ENCODE assay signal across 13 cellular contexts in the genomic region with DNA sequence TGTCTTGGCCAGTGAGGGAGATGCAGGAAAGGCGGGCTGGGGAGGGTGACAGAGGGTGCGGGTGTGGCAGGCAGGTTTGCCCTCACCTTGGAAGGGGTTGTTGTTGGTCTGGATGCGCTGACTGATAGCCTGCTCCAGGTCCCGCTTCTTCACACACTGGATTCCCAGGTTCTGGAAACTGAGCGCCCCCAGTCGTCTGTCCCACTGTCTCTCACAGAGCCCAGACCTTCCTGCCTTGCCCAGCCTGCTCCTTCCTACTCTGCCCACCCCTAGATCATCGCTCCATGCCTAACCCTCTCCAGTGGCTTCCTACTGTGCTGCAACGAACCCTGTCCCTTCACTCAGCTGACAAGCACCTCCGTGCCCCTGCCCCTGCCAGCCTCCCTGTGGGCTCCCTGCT. TPM values are rescaled to one million over a fixed set of nuclear protein-coding genes. Genes with fewer than 3 reads are reported as not detected.
DNase-seq lines count a peak whose midpoint lies in the region; ATAC-seq, FAIRE-seq and TF ChIP-seq lines count a peak whose summit lies in the region.
"Had no signal": no experiment of that assay in that cellular context is flagged by ENCODE, and none has a peak within 500 bp of the region (broad histone marks: within the 10 kb centered on the region; RNA-seq: fewer than 3 reads in every experiment).

No MANE protein-coding gene starts in this region.

- no peak for TF ChIP-seq POLR2A in HepG2 (IDR thresholded peaks at IDR 0.05; ENCODE audit: insufficient read depth in 1 of 2, low read depth in 2 of 2, low read length in 2 of 2)
- TF ChIP-seq POLR2A in right lobe of liver (IDR thresholded peaks at IDR 0.05), result no peak

- H3K9ac ChIP-seq in HepG2 (ENCODE audit: insufficient read depth, low read depth, low read length), result no peak overlapping the region
- no peak overlapping the region for H3K9ac ChIP-seq in colonic mucosa (ENCODE audit: low read depth in 2 of 2, low read length in 2 of 2)
- H3K9ac ChIP-seq in subcutaneous abdominal adipose tissue (ENCODE audit: low read length in 5 of 5), result no peak overlapping the region
- H3K9ac ChIP-seq: SK-N-SH had no signal

- H3K4me3 ChIP-seq in HepG2 (replicated peaks in 1 of 3; ENCODE audit: insufficient read depth in 1 of 3, low read depth in 2 of 3, low read length in 3 of 3), result no peak overlapping the region
- no peak overlapping the region for H3K4me3 ChIP-seq in right lobe of liver
- no peak overlapping the region for H3K4me3 ChIP-seq in colonic mucosa
- H3K4me3 ChIP-seq in subcutaneous abdominal adipose tissue (ENCODE audit: low read depth in 1 of 5, low read length in 5 of 5), result no peak overlapping the region
- H3K4me3 ChIP-seq: adrenal gland, MG63 had no signal

- H3K4me1 ChIP-seq in HepG2 (ENCODE audit: insufficient read depth, low read length), result peaks cover 11% of the 10 kb centered on the region
- peaks cover 0 to 25% (median 7%) of the 10 kb centered on the region in 4 donors for H3K4me1 ChIP-seq in right lobe of liver
- peaks cover 8% of the 10 kb centered on the region for H3K4me1 ChIP-seq in colonic mucosa
- peaks cover 8 to 37% (median 24%) of the 10 kb centered on the region in 5 donors for H3K4me1 ChIP-seq in subcutaneous abdominal adipose tissue (ENCODE audit: control insufficient read depth in 5 of 5, insufficient read depth in 5 of 5, low read length in 5 of 5)

- POLR2A ChIA-PET in HepG2 (lab: Yijun Ruan, JAX), result interaction anchor here (2.1 kb wide), 1 partner anchor 7 kb away, joined by 13 read pairs; no protein-coding TSS in a partner anchor

- DNase-seq in HepG2 (ENCODE audit: low spot score), result no peak
- DNase-seq in right lobe of liver, result no peak
- no peak for DNase-seq in colonic mucosa
- no peak for DNase-seq in NCI-H2171 (lab: John Stamatoyannopoulos, UW)
- DNase-seq: activated CD4-positive, CD25-positive, alpha-beta regulatory T cell treated with anti-CD3 and anti-CD28 coated beads, Interleukin-2, amount 50 U/mL, for 72 hours; cortex of kidney; MG63; retina; SK-N-SH; stimulated activated CD4-positive, alpha-beta T cell treated with anti-CD3 and anti-CD28 coated beads, Interleukin-4, amount 100 ng/mL, for 4 hours had no signal

- no peak for TF ChIP-seq EP300 in HepG2 (IDR thresholded peaks at IDR 0.05; ENCODE audit: low read depth in 2 of 2, low read length in 2 of 2)
- TF ChIP-seq EP300 in HepG2 (CRISPR knock-in tag; IDR thresholded peaks at IDR 0.05; ENCODE audit: borderline replicate concordance), result no peak

- CTCF ChIA-PET in HepG2 (lab: Yijun Ruan, JAX; ENCODE audit: low intra/inter-chr PET ratio, low total read pairs), result no interaction called here

- WGBS in HepG2 (ENCODE audit: low lambda C conversion rate), result 96% methylated on average over 5 of the region's 9 CpGs
- WGBS in right lobe of liver (ENCODE audit: insufficient coverage, low coverage, low lambda C conversion rate, missing lambda C conversion rate), result 98% methylated on average over 5 of the region's 9 CpGs

- H3K79me2 ChIP-seq in HepG2 (ENCODE audit: insufficient read depth, low read length), result peaks cover 14% of the 10 kb centered on the region

- H3K9me3 ChIP-seq in HepG2 (ENCODE audit: low read length) (no peaks in the 10 kb centered on the region), right lobe of liver (no peaks in the 10 kb centered on the region), colonic mucosa (no peaks in the 10 kb centered on the region), subcutaneous abdominal adipose tissue (ENCODE audit: control insufficient read depth in 5 of 5, low read length in 5 of 5) (no peaks in the 10 kb centered on the region)
- H3K9me3 ChIP-seq: adrenal gland, MG63, SK-N-SH had no signal

- BruUV-seq in HepG2 (replicated peaks; lab: Mats Ljungman, UMichigan), result TSS peak; percentile 26

- H2AFZ ChIP-seq in HepG2 (ENCODE audit: low read length), result no peak overlapping the region

- H3K27ac ChIP-seq in HepG2 (ENCODE audit: extremely low read length, insufficient read depth, low read length) (no peak overlapping the region), right lobe of liver (no peak overlapping the region), colonic mucosa (peak overlapping the region; percentile 1), subcutaneous abdominal adipose tissue (ENCODE audit: low read depth, low read length) (peak overlapping the region; percentile 100)

- TF ChIP-seq CTCF in HepG2 (CRISPR knock-in tag; IDR thresholded peaks at IDR 0.05), result no peak
- TF ChIP-seq CTCF in right lobe of liver (IDR thresholded peaks at IDR 0.05), result no peak
- no peak for TF ChIP-seq CTCF in colonic mucosa (IDR thresholded peaks at IDR 0.05)

- no peak for ATAC-seq in HepG2
- ATAC-seq in right lobe of liver, result no peak
- no peak for ATAC-seq in HG03354 (IDR thresholded peaks at IDR 0.05; ENCODE audit: poor library complexity, severe bottlenecking, unreplicated experiment)

- H3K27me3 ChIP-seq in HepG2 (ENCODE audit: control insufficient read depth in 1 of 2, insufficient read depth in 2 of 2, low read length in 2 of 2), result no peaks in the 10 kb centered on the region; a peak in 1 of 5 replicates
- H3K27me3 ChIP-seq in right lobe of liver, result no peaks in the 10 kb centered on the region
- no peaks in the 10 kb centered on the region for H3K27me3 ChIP-seq in colonic mucosa
- peaks cover 0 to 3% (median 0%) of the 10 kb centered on the region in 5 donors for H3K27me3 ChIP-seq in subcutaneous abdominal adipose tissue (ENCODE audit: control insufficient read depth in 5 of 5, insufficient read depth in 4 of 5, low read length in 5 of 5)
- H3K27me3 ChIP-seq: adrenal gland, MG63 had no signal

- H3K36me3 ChIP-seq in HepG2 (replicated peaks in 1 of 2; ENCODE audit: control insufficient read depth in 1 of 2, insufficient read depth in 2 of 2, low read length in 2 of 2) (peaks cover 30 to 51% of the 10 kb centered on the region in 2 experiments), right lobe of liver (peaks cover 7 to 62% (median 32%) of the 10 kb centered on the region in 4 donors), colonic mucosa (peaks cover 16% of the 10 kb centered on the region), subcutaneous abdominal adipose tissue (ENCODE audit: control insufficient read depth in 5 of 5, insufficient read depth in 5 of 5, low read length in 5 of 5) (peaks cover 0 to 65% (median 62%) of the 10 kb centered on the region in 5 donors)

- in situ Hi-C loops in HepG2 (cut with HindIII; ENCODE audit: extremely low pct_ligation_motif_present, low pct_unique_long_range_greater_than_20kb), result no loop called here

- no peak for FAIRE-seq in HepG2 (lab: Jason Lieb, UNC)

- H3K4me2 ChIP-seq in HepG2 (ENCODE audit: low read depth, low read length), result no peak overlapping the region
- H3K4me2 ChIP-seq: SK-N-SH had no signal

- intact Hi-C loops in HepG2 (cut with micrococcal nuclease; ENCODE audit: unreplicated experiment), result no loop called here
- intact Hi-C loops in right lobe of liver (cut with DNase I), result no loop called here
- intact Hi-C loops in colonic mucosa (cut with DNase I), result no loop called here

- no peak for TF ChIP-seq RAD21 in HepG2 (CRISPR knock-in tag; IDR thresholded peaks at IDR 0.05)

- H4K20me1 ChIP-seq in HepG2 (ENCODE audit: insufficient read depth, low read length), result peaks cover 4% of the 10 kb centered on the region; the same call in 1 of the 2 replicates

RNA-seq across cellular contexts. Expression of gene RELA, which starts 2.7 kb away (rescaled TPM):
- total RNA-seq in HepG2 (2016; rRNA removed; fragmentation: Illumina TruSeq; extraction: Trizol) (18.7 and 21.4 TPM in 2 replicates), right lobe of liver (10 to 100 TPM; 27.8 to 51.1 (median 41.9) TPM), colonic mucosa (10 to 100 TPM; 58.7 to 68.3 TPM)
- 13.2 and 15.2 TPM in 2 replicates for total RNA-seq in HepG2 (2016; cell fraction: cytosol; rRNA removed; fragmentation: Illumina TruSeq; extraction: Trizol; ENCODE audit: low read depth)
- total RNA-seq in HepG2 (2016; cell fraction: insoluble cytoplasmic fraction; rRNA removed; fragmentation: Illumina TruSeq; extraction: Trizol), result 18.1 and 22.6 TPM in 2 replicates
- total RNA-seq in HepG2 (2016; cell fraction: membrane; rRNA removed; fragmentation: Illumina TruSeq; extraction: Trizol), result 29.5 and 31.1 TPM in 2 replicates
- total RNA-seq in HepG2 (2016; cell fraction: nucleus; rRNA removed; fragmentation: Illumina TruSeq; extraction: Trizol), result 22.2 and 24.4 TPM in 2 replicates
- polyA plus RNA-seq in HepG2 (2011; rRNA removed), result 40.5 and 51.0 TPM in 2 replicates
- polyA plus RNA-seq in HepG2 (2011; cell fraction: cytosol; rRNA removed), result 17.1 and 18.5 TPM in 2 replicates
- polyA plus RNA-seq in HepG2 (2011; cell fraction: nucleus; rRNA removed), result 130 and 135 TPM in 2 replicates
- 35.3 and 47.6 TPM in 2 replicates for polyA plus RNA-seq in HepG2 (2012)
- polyA plus RNA-seq in HepG2 (2016; cell fraction: cytosol; fragmentation: Illumina TruSeq; extraction: Trizol; ENCODE audit: low read depth), result 18.5 and 18.9 TPM in 2 replicates
- polyA plus RNA-seq in HepG2 (2016; cell fraction: insoluble cytoplasmic fraction; fragmentation: Illumina TruSeq; extraction: Trizol; ENCODE audit: low read depth), result 29.6 and 39.8 TPM in 2 replicates
- polyA plus RNA-seq in HepG2 (2016; cell fraction: membrane; fragmentation: Illumina TruSeq; extraction: Trizol; ENCODE audit: low read depth), result 31.6 and 34.3 TPM in 2 replicates
- polyA plus RNA-seq in HepG2 (2016; cell fraction: nucleus; fragmentation: Illumina TruSeq; extraction: Trizol; ENCODE audit: insufficient read depth, low read depth), result 67.4 and 71.3 TPM in 2 replicates
- 44.8 and 56.8 TPM in 2 replicates for polyA minus RNA-seq in HepG2 (2011; rRNA and poly(A)+ RNA removed; ENCODE audit: low replicate concordance)
- 19.2 and 21.1 TPM in 2 replicates for polyA minus RNA-seq in HepG2 (2011; cell fraction: cytosol; rRNA and poly(A)+ RNA removed)
- polyA minus RNA-seq in HepG2 (2011; cell fraction: nucleus; rRNA and poly(A)+ RNA removed), result 31.7 and 34.9 TPM in 2 replicates

RNA-seq across cellular contexts. Expression of gene SIPA1, which starts 22.1 kb away (rescaled TPM):
- total RNA-seq in HepG2 (2016; rRNA removed; fragmentation: Illumina TruSeq; extraction: Trizol) (5.4 and 5.8 TPM in 2 replicates), right lobe of liver (10 to 100 TPM; 21.1 to 34.1 (median 25.3) TPM), colonic mucosa (10 to 100 TPM; 21.0 to 33.0 TPM)
- 2.4 and 2.5 TPM in 2 replicates for total RNA-seq in HepG2 (2016; cell fraction: cytosol; rRNA removed; fragmentation: Illumina TruSeq; extraction: Trizol; ENCODE audit: low read depth)
- total RNA-seq in HepG2 (2016; cell fraction: insoluble cytoplasmic fraction; rRNA removed; fragmentation: Illumina TruSeq; extraction: Trizol), result 5.0 and 7.9 TPM in 2 replicates
- total RNA-seq in HepG2 (2016; cell fraction: membrane; rRNA removed; fragmentation: Illumina TruSeq; extraction: Trizol), result 5.1 and 6.5 TPM in 2 replicates
- 4.5 and 6.8 TPM in 2 replicates for total RNA-seq in HepG2 (2016; cell fraction: nucleus; rRNA removed; fragmentation: Illumina TruSeq; extraction: Trizol)
- polyA plus RNA-seq in HepG2 (2011; rRNA removed), result 7.7 and 9.1 TPM in 2 replicates
- polyA plus RNA-seq in HepG2 (2011; cell fraction: cytosol; rRNA removed), result 4.1 and 8.2 TPM in 2 replicates
- polyA plus RNA-seq in HepG2 (2011; cell fraction: nucleus; rRNA removed), result 29.6 and 37.0 TPM in 2 replicates
- 4.6 and 5.8 TPM in 2 replicates for polyA plus RNA-seq in HepG2 (2012)
- polyA plus RNA-seq in HepG2 (2016; cell fraction: cytosol; fragmentation: Illumina TruSeq; extraction: Trizol; ENCODE audit: low read depth), result 2.6 and 2.8 TPM in 2 replicates
- 4.1 and 5.0 TPM in 2 replicates for polyA plus RNA-seq in HepG2 (2016; cell fraction: insoluble cytoplasmic fraction; fragmentation: Illumina TruSeq; extraction: Trizol; ENCODE audit: low read depth)
- polyA plus RNA-seq in HepG2 (2016; cell fraction: membrane; fragmentation: Illumina TruSeq; extraction: Trizol; ENCODE audit: low read depth), result 4.4 and 5.1 TPM in 2 replicates
- 10.2 and 11.1 TPM in 2 replicates for polyA plus RNA-seq in HepG2 (2016; cell fraction: nucleus; fragmentation: Illumina TruSeq; extraction: Trizol; ENCODE audit: insufficient read depth, low read depth)
- 33.6 and 36.0 TPM in 2 replicates for polyA minus RNA-seq in HepG2 (2011; rRNA and poly(A)+ RNA removed; ENCODE audit: low replicate concordance)
- 9.0 and 11.6 TPM in 2 replicates for polyA minus RNA-seq in HepG2 (2011; cell fraction: cytosol; rRNA and poly(A)+ RNA removed)
- polyA minus RNA-seq in HepG2 (2011; cell fraction: nucleus; rRNA and poly(A)+ RNA removed), result 6.8 and 10.8 TPM in 2 replicates

RNA-seq across cellular contexts. Expression of gene PCNX3, which starts 44.5 kb away (rescaled TPM):
- 14.5 and 23.0 TPM in 2 replicates for total RNA-seq in HepG2 (2016; rRNA removed; fragmentation: Illumina TruSeq; extraction: Trizol)
- total RNA-seq in HepG2 (2016; cell fraction: cytosol; rRNA removed; fragmentation: Illumina TruSeq; extraction: Trizol; ENCODE audit: low read depth), result 8.5 and 8.7 TPM in 2 replicates
- total RNA-seq in HepG2 (2016; cell fraction: insoluble cytoplasmic fraction; rRNA removed; fragmentation: Illumina TruSeq; extraction: Trizol), result 12.2 and 22.7 TPM in 2 replicates
- total RNA-seq in HepG2 (2016; cell fraction: membrane; rRNA removed; fragmentation: Illumina TruSeq; extraction: Trizol), result 9.3 and 9.7 TPM in 2 replicates
- 26.0 and 33.8 TPM in 2 replicates for total RNA-seq in HepG2 (2016; cell fraction: nucleus; rRNA removed; fragmentation: Illumina TruSeq; extraction: Trizol)
- polyA plus RNA-seq in HepG2 (2011; rRNA removed), result 16.2 and 23.1 TPM in 2 replicates
- polyA plus RNA-seq in HepG2 (2011; cell fraction: cytosol; rRNA removed), result 12.7 and 17.1 TPM in 2 replicates
- 99.5 and 123 TPM in 2 replicates for polyA plus RNA-seq in HepG2 (2011; cell fraction: nucleus; rRNA removed)
- polyA plus RNA-seq in HepG2 (2012), result 14.4 and 24.5 TPM in 2 replicates
- polyA plus RNA-seq in HepG2 (2016; cell fraction: cytosol; fragmentation: Illumina TruSeq; extraction: Trizol; ENCODE audit: low read depth), result 4.3 and 4.9 TPM in 2 replicates
- 14.3 and 21.7 TPM in 2 replicates for polyA plus RNA-seq in HepG2 (2016; cell fraction: insoluble cytoplasmic fraction; fragmentation: Illumina TruSeq; extraction: Trizol; ENCODE audit: low read depth)
- polyA plus RNA-seq in HepG2 (2016; cell fraction: membrane; fragmentation: Illumina TruSeq; extraction: Trizol; ENCODE audit: low read depth), result 5.8 and 6.9 TPM in 2 replicates
- 68.2 and 73.5 TPM in 2 replicates for polyA plus RNA-seq in HepG2 (2016; cell fraction: nucleus; fragmentation: Illumina TruSeq; extraction: Trizol; ENCODE audit: insufficient read depth, low read depth)
- polyA minus RNA-seq in HepG2 (2011; rRNA and poly(A)+ RNA removed; ENCODE audit: low replicate concordance), result 35.6 and 67.6 TPM in 2 replicates
- 23.3 and 27.8 TPM in 2 replicates for polyA minus RNA-seq in HepG2 (2011; cell fraction: cytosol; rRNA and poly(A)+ RNA removed)
- polyA minus RNA-seq in HepG2 (2011; cell fraction: nucleus; rRNA and poly(A)+ RNA removed), result 32.3 and 32.8 TPM in 2 replicates
- total RNA-seq in right lobe of liver, result 10 to 100 TPM; 11.2 to 32.9 (median 12.4) TPM
- total RNA-seq in colonic mucosa, result 10 to 100 TPM; 41.5 to 72.4 TPM

RNA-seq across cellular contexts. Expression of gene MAP3K11, which starts 46.0 kb away (rescaled TPM):
- 35.6 and 51.5 TPM in 2 replicates for total RNA-seq in HepG2 (2016; rRNA removed; fragmentation: Illumina TruSeq; extraction: Trizol)
- 9.8 and 11.0 TPM in 2 replicates for total RNA-seq in HepG2 (2016; cell fraction: cytosol; rRNA removed; fragmentation: Illumina TruSeq; extraction: Trizol; ENCODE audit: low read depth)
- 28.4 and 51.3 TPM in 2 replicates for total RNA-seq in HepG2 (2016; cell fraction: insoluble cytoplasmic fraction; rRNA removed; fragmentation: Illumina TruSeq; extraction: Trizol)
- 23.9 and 24.4 TPM in 2 replicates for total RNA-seq in HepG2 (2016; cell fraction: membrane; rRNA removed; fragmentation: Illumina TruSeq; extraction: Trizol)
- 38.3 and 44.6 TPM in 2 replicates for total RNA-seq in HepG2 (2016; cell fraction: nucleus; rRNA removed; fragmentation: Illumina TruSeq; extraction: Trizol)
- polyA plus RNA-seq in HepG2 (2011; rRNA removed), result 35.9 and 54.6 TPM in 2 replicates
- 29.9 and 43.3 TPM in 2 replicates for polyA plus RNA-seq in HepG2 (2011; cell fraction: cytosol; rRNA removed)
- polyA plus RNA-seq in HepG2 (2011; cell fraction: nucleus; rRNA removed), result 105 and 109 TPM in 2 replicates
- polyA plus RNA-seq in HepG2 (2012), result 41.6 and 47.6 TPM in 2 replicates
- polyA plus RNA-seq in HepG2 (2016; cell fraction: cytosol; fragmentation: Illumina TruSeq; extraction: Trizol; ENCODE audit: low read depth), result 10.0 and 10.8 TPM in 2 replicates
- polyA plus RNA-seq in HepG2 (2016; cell fraction: insoluble cytoplasmic fraction; fragmentation: Illumina TruSeq; extraction: Trizol; ENCODE audit: low read depth), result 43.2 and 55.5 TPM in 2 replicates
- polyA plus RNA-seq in HepG2 (2016; cell fraction: membrane; fragmentation: Illumina TruSeq; extraction: Trizol; ENCODE audit: low read depth), result 24.5 and 29.1 TPM in 2 replicates
- 98.1 and 107 TPM in 2 replicates for polyA plus RNA-seq in HepG2 (2016; cell fraction: nucleus; fragmentation: Illumina TruSeq; extraction: Trizol; ENCODE audit: insufficient read depth, low read depth)
- 59.8 and 117 TPM in 2 replicates for polyA minus RNA-seq in HepG2 (2011; rRNA and poly(A)+ RNA removed; ENCODE audit: low replicate concordance)
- polyA minus RNA-seq in HepG2 (2011; cell fraction: cytosol; rRNA and poly(A)+ RNA removed), result 35.9 and 41.2 TPM in 2 replicates
- 61.7 and 76.1 TPM in 2 replicates for polyA minus RNA-seq in HepG2 (2011; cell fraction: nucleus; rRNA and poly(A)+ RNA removed)
- total RNA-seq in right lobe of liver, result 10 to 100 TPM; 48.3 to 67.1 (median 60.9) TPM
- total RNA-seq in colonic mucosa, result 100 to 1,000 TPM in 1 of 2 donors, 10 to 100 TPM in 1; 92.7 to 102 TPM

RNA-seq across cellular contexts. Expression of gene KAT5, which starts 52.0 kb away (rescaled TPM):
- total RNA-seq in HepG2 (2016; rRNA removed; fragmentation: Illumina TruSeq; extraction: Trizol), result 45.4 and 48.3 TPM in 2 replicates
- 8.5 and 8.6 TPM in 2 replicates for total RNA-seq in HepG2 (2016; cell fraction: cytosol; rRNA removed; fragmentation: Illumina TruSeq; extraction: Trizol; ENCODE audit: low read depth)
- 45.1 and 48.4 TPM in 2 replicates for total RNA-seq in HepG2 (2016; cell fraction: insoluble cytoplasmic fraction; rRNA removed; fragmentation: Illumina TruSeq; extraction: Trizol)
- 17.0 and 19.2 TPM in 2 replicates for total RNA-seq in HepG2 (2016; cell fraction: membrane; rRNA removed; fragmentation: Illumina TruSeq; extraction: Trizol)
- 28.1 and 30.8 TPM in 2 replicates for total RNA-seq in HepG2 (2016; cell fraction: nucleus; rRNA removed; fragmentation: Illumina TruSeq; extraction: Trizol)
- 34.4 and 35.2 TPM in 2 replicates for polyA plus RNA-seq in HepG2 (2011; rRNA removed)
- polyA plus RNA-seq in HepG2 (2011; cell fraction: cytosol; rRNA removed), result 21.9 and 28.4 TPM in 2 replicates
- polyA plus RNA-seq in HepG2 (2011; cell fraction: nucleus; rRNA removed), result 53.3 and 53.6 TPM in 2 replicates
- polyA plus RNA-seq in HepG2 (2012), result 19.9 and 22.4 TPM in 2 replicates
- polyA plus RNA-seq in HepG2 (2016; cell fraction: cytosol; fragmentation: Illumina TruSeq; extraction: Trizol; ENCODE audit: low read depth), result 5.2 and 5.8 TPM in 2 replicates
- 41.7 and 50.6 TPM in 2 replicates for polyA plus RNA-seq in HepG2 (2016; cell fraction: insoluble cytoplasmic fraction; fragmentation: Illumina TruSeq; extraction: Trizol; ENCODE audit: low read depth)
- polyA plus RNA-seq in HepG2 (2016; cell fraction: membrane; fragmentation: Illumina TruSeq; extraction: Trizol; ENCODE audit: low read depth), result 9.1 and 12.0 TPM in 2 replicates
- polyA plus RNA-seq in HepG2 (2016; cell fraction: nucleus; fragmentation: Illumina TruSeq; extraction: Trizol; ENCODE audit: insufficient read depth, low read depth), result 60.8 and 65.4 TPM in 2 replicates
- 78.3 and 126 TPM in 2 replicates for polyA minus RNA-seq in HepG2 (2011; rRNA and poly(A)+ RNA removed; ENCODE audit: low replicate concordance)
- 15.4 and 16.3 TPM in 2 replicates for polyA minus RNA-seq in HepG2 (2011; cell fraction: cytosol; rRNA and poly(A)+ RNA removed)
- 39.5 and 44.1 TPM in 2 replicates for polyA minus RNA-seq in HepG2 (2011; cell fraction: nucleus; rRNA and poly(A)+ RNA removed)
- total RNA-seq in right lobe of liver, result 10 to 100 TPM; 17.8 to 30.4 (median 24.0) TPM
- 10 to 100 TPM; 65.3 to 83.4 TPM for total RNA-seq in colonic mucosa

Comparison
In these comparisons a context has a peak if more than half of its experiments do, and no peak if none do; other contexts are left out.
1. H3K27ac ChIP-seq: peak in colonic mucosa (single experiment) and subcutaneous abdominal adipose tissue (single experiment); none in HepG2 (single experiment) and right lobe of liver (0 of 3).